18 cellular contexts compared by ENCODE assay signal in genomic region chr12:75599061-75599460, GRCh38.
"Had no signal": no experiment of that assay in that cellular context is flagged by ENCODE, and none has a peak within 500 bp of the region (broad histone marks: within the 10 kb centered on the region; RNA-seq: fewer than 3 reads in every experiment).

No MANE protein-coding gene starts in this region.

- H2AFZ ChIP-seq: parathyroid adenoma had no signal

- H3K4me3 ChIP-seq: gastrocnemius medialis, sigmoid colon, upper lobe of right lung had no signal

- ATAC-seq: esophagus mucosa; gastrocnemius medialis; stimulated activated naive B cell treated with anti-CD40 and anti-IgM and Interleukin-4, amounts not matched to agents 10 μg/mL and 1 μg/mL and 100 μg/mL, for 72 hours; upper lobe of right lung had no signal

- H3K27ac ChIP-seq: gastrocnemius medialis, neutrophil, parathyroid adenoma, sigmoid colon, upper lobe of right lung, VCaP had no signal

- H3K79me2 ChIP-seq: parathyroid adenoma had no signal

- H3K36me3 ChIP-seq: gastrocnemius medialis, neutrophil, sigmoid colon, upper lobe of right lung had no signal

- H3K27me3 ChIP-seq: gastrocnemius medialis, neutrophil, sigmoid colon, upper lobe of right lung had no signal

- H3K4me1 ChIP-seq: gastrocnemius medialis, parathyroid adenoma, sigmoid colon, upper lobe of right lung had no signal

- DNase-seq: activated CD4-positive, alpha-beta T cell treated with anti-CD3 and anti-CD28 coated beads for 1 hour; activated CD8-positive, alpha-beta memory T cell treated with anti-CD3 and anti-CD28 coated beads for 24 hours; activated CD8-positive, alpha-beta memory T cell treated with anti-CD3 and anti-CD28 coated beads, Interleukin-2, amount 50 U/mL, for 48 hours; activated effector memory CD4-positive, alpha-beta T cell treated with Interleukin-2 at 50 U/mL for 16 hours; activated naive CD4-positive, alpha-beta T cell treated with anti-CD3 and anti-CD28 coated beads, Interleukin-2, amount 50 U/mL, for 16 hours; activated T-cell treated with anti-CD3 and anti-CD28 coated beads, Interleukin-2, amount 50 U/mL, for 48 hours; effector CD8-positive, alpha-beta T cell; gastrocnemius medialis; head of caudate nucleus; naive B cell; sigmoid colon; stimulated activated naive B cell treated with anti-CD40 and anti-IgM and Interleukin-4, amounts not matched to agents 10 μg/mL and 1 μg/mL and 100 μg/mL, for 72 hours; T1000; upper lobe of right lung had no signal

- H3K9me3 ChIP-seq: gastrocnemius medialis, neutrophil, sigmoid colon, upper lobe of right lung had no signal
